Comparison of ENCODE assay signal across 13 cellular contexts in the genomic region with DNA sequence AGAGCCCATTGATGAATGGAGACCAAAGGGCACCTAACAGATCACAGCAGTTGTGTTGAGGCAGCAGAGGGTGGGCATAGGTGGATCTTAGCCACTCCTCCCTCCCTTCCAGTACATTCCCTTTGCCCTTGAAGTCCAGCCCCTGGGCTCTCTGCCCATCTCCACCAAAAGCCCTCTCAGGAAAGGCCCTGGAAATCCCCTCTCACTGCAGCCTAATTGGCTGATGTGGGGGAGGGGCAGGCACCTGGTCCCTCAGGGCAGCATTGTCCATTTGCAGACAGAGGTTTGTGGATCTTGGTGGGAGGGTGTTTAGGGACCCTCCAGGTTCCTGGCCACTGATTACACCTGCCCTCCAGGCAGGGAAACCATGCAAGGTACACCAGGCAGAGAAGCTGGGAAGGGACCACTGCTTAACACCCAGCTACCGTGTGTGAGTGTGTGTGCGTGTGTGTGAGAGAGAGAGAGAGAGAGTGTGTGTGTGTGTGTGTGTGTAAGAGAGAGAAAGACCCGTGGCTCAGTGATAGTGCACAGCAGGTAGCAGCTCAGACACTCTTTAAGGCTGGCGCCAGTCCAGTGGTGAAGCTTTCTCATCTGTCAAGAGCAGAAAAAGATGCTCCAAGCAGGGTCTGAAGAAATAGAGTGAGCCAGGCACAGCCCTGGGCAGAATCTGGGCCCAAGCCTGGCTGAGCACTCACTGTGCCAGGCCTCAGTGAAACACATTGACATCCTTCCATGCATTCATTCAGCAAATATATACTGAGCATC.
A peak's percentile ranks its signal among the peaks of the same experiment; 100 is the strongest.
DNase-seq lines count a peak whose midpoint lies in the region; ATAC-seq and TF ChIP-seq lines count a peak whose summit lies in the region.
"Had no signal": no experiment of that assay in that cellular context is flagged by ENCODE, and none has a peak within 500 bp of the region (broad histone marks: within the 10 kb centered on the region; RNA-seq: fewer than 3 reads in every experiment).

No MANE protein-coding gene starts in this region.

- 55% methylated on average over 4 of the region's 4 CpGs for WGBS in esophagus muscularis mucosa

- H3K9me2 ChIP-seq in GM23338 (ENCODE audit: insufficient read depth) = no peaks in the 10 kb centered on the region

- H3K4me3 Mint-ChIP-seq in GM23338 = no peak overlapping the region
- H3K4me3 Mint-ChIP-seq: activated CD8-positive, alpha-beta memory T cell treated with anti-CD3 and anti-CD28 coated beads, Interleukin-2, amount 10 ng/mL, durations not matched to agents 7 days and 5 days; dendritic cell treated with granulocyte-macrophage colony-stimulating factor and Interleukin-4, amounts not matched to agents 40 ng/mL and 50 ng/mL, for 4 days had no signal

- BruUV-seq in A673 (replicated peaks; lab: Mats Ljungman, UMichigan) = no TSS peak

- no peak overlapping the region for H3K4me2 ChIP-seq in GM23338

- POLR2A ChIA-PET in A673 (lab: Charles Lee; ENCODE audit: low non-redundant PET) = no interaction called here

- H3K27me3 ChIP-seq in A673 (replicated peaks; ENCODE audit: insufficient read depth, low read depth, low read length, poor library complexity) = no peaks in the 10 kb centered on the region
- H3K27me3 ChIP-seq in GM23338 (ENCODE audit: insufficient read depth) = no peaks in the 10 kb centered on the region
- peaks cover 0 to 56% (median 3%) of the 10 kb centered on the region in 4 donors for H3K27me3 ChIP-seq in esophagus muscularis mucosa
- H3K27me3 ChIP-seq in WERI-Rb-1 (ENCODE audit: insufficient read depth, low read depth, severe bottlenecking) = no peaks in the 10 kb centered on the region

- H3K4me3 ChIP-seq in A673 (ENCODE audit: low read depth, low read length, poor library complexity, severe bottlenecking) (no peak overlapping the region), GM23338 (no peak overlapping the region), esophagus muscularis mucosa (no peak overlapping the region), WERI-Rb-1 (ENCODE audit: low read depth, low read length) (no peak overlapping the region)

- peaks cover 8% of the 10 kb centered on the region for H3K4me1 Mint-ChIP-seq in GM23338
- H3K4me1 Mint-ChIP-seq: activated CD8-positive, alpha-beta memory T cell treated with anti-CD3 and anti-CD28 coated beads, Interleukin-2, amount 10 ng/mL, durations not matched to agents 7 days and 5 days had no signal

- H3K9me3 ChIP-seq in A673 (ENCODE audit: low read depth, low read length, poor library complexity, severe bottlenecking) (no peaks in the 10 kb centered on the region), esophagus muscularis mucosa (no peaks in the 10 kb centered on the region), WERI-Rb-1 (ENCODE audit: severe bottlenecking) (no peaks in the 10 kb centered on the region)

- TF ChIP-seq EP300 in esophagus muscularis mucosa (IDR thresholded peaks at IDR 0.05) = no peak

- peaks cover 6% of the 10 kb centered on the region for H3K27me3 Mint-ChIP-seq in GM23338 (ENCODE audit: insufficient read depth, low read depth, poor library complexity)

- H3K79me2 ChIP-seq in GM23338 (replicated peaks; ENCODE audit: insufficient read depth) = no peaks in the 10 kb centered on the region

- peak; percentile 40 for DNase-seq in A673 (ENCODE audit: low spot score)
- DNase-seq in GM23338 (ENCODE audit: low spot score) = peak; percentile 38
- peak; percentile 56 for DNase-seq in NCI-H345 (lab: John Stamatoyannopoulos, UW)
- peak; percentile 34 for DNase-seq in iPS-NIHi7 (ENCODE audit: extremely low spot score)
- no peak for DNase-seq in NCI-H1048 (lab: John Stamatoyannopoulos, UW)
- DNase-seq in esophagus muscularis mucosa (ENCODE audit: extremely low spot score) = no peak
- DNase-seq in KG1 (lab: John Stamatoyannopoulos, UW) = no peak
- DNase-seq in WERI-Rb-1 = no peak
- DNase-seq: activated CD8-positive, alpha-beta memory T cell treated with anti-CD3 and anti-CD28 coated beads, Interleukin-2, amount 10 ng/mL, durations not matched to agents 7 days and 5 days; activated gamma-delta T cell; NCI-H146; stimulated activated CD4-positive, alpha-beta T cell treated with anti-CD3 and anti-CD28 coated beads, Interleukin-12 subunit alpha, Interleukin-12 subunit beta, amount 100 ng/mL, for 4 hours had no signal

- TF ChIP-seq POLR2A in esophagus muscularis mucosa (IDR thresholded peaks at IDR 0.05; ENCODE audit: low read depth) = no peak

- H3K36me3 Mint-ChIP-seq in GM23338 (ENCODE audit: low read depth) = peaks cover 8% of the 10 kb centered on the region; the same call in 2 of the 3 replicates

- TF ChIP-seq CTCF in A673 (conservative IDR thresholded peaks at IDR 0.05; ENCODE audit: low read depth, low read length) (no peak), GM23338 (conservative IDR thresholded peaks at IDR 0.05; ENCODE audit: low read depth in 2 of 2) (no peak), esophagus muscularis mucosa (IDR thresholded peaks at IDR 0.05) (no peak), WERI-Rb-1 (IDR thresholded peaks at IDR 0.05; ENCODE audit: low read depth, low read length) (no peak)

- H3K4me1 ChIP-seq in A673 (ENCODE audit: insufficient read depth, low read length, poor library complexity, severe bottlenecking) (peaks cover 9% of the 10 kb centered on the region), GM23338 (ENCODE audit: insufficient read depth) (no peaks in the 10 kb centered on the region), esophagus muscularis mucosa (peaks cover 0 to 7% (median 6%) of the 10 kb centered on the region in 4 donors)

- H3F3A ChIP-seq in GM23338 (replicated peaks; ENCODE audit: low read depth) = no peaks in the 10 kb centered on the region

- H3K9me3 Mint-ChIP-seq in GM23338 = peaks cover 18% of the 10 kb centered on the region
- H3K9me3 Mint-ChIP-seq: dendritic cell treated with granulocyte-macrophage colony-stimulating factor and Interleukin-4, amounts not matched to agents 40 ng/mL and 50 ng/mL, for 4 days had no signal

- no peak overlapping the region; the same call in 1 of the 2 replicates for H3K27ac Mint-ChIP-seq in GM23338
- H3K27ac Mint-ChIP-seq: activated CD8-positive, alpha-beta memory T cell treated with anti-CD3 and anti-CD28 coated beads, Interleukin-2, amount 10 ng/mL, durations not matched to agents 7 days and 5 days; dendritic cell treated with granulocyte-macrophage colony-stimulating factor and Interleukin-4, amounts not matched to agents 40 ng/mL and 50 ng/mL, for 4 days had no signal

- H3K27ac ChIP-seq in A673 (ENCODE audit: low read depth, low read length, poor library complexity, severe bottlenecking) (no peak overlapping the region), GM23338 (ENCODE audit: low read depth) (no peak overlapping the region), esophagus muscularis mucosa (replicated peaks in 1 of 4) (no peak overlapping the region), WERI-Rb-1 (no peak overlapping the region)

- intact Hi-C loops in A673 (cut with micrococcal nuclease; ENCODE audit: unreplicated experiment) (no loop called here), esophagus muscularis mucosa (cut with DNase I) (no loop called here)

- ATAC-seq in GM23338 = peak; percentile 58
- ATAC-seq: activated CD8-positive, alpha-beta memory T cell treated with anti-CD3 and anti-CD28 coated beads, Interleukin-2, amount 10 ng/mL, durations not matched to agents 7 days and 5 days had no signal

- H3K36me3 ChIP-seq in A673 (ENCODE audit: insufficient read depth, low read length, poor library complexity, severe bottlenecking) (no peaks in the 10 kb centered on the region), GM23338 (ENCODE audit: insufficient read depth) (no peaks in the 10 kb centered on the region), esophagus muscularis mucosa (no peaks in the 10 kb centered on the region), WERI-Rb-1 (no peaks in the 10 kb centered on the region)

- no peaks in the 10 kb centered on the region for H4K20me1 ChIP-seq in GM23338 (replicated peaks; ENCODE audit: insufficient read depth)

- CTCF ChIA-PET in A673 (lab: Charles Lee) = no interaction called here

- H2AFZ ChIP-seq in GM23338 = no peak overlapping the region

TF ChIP-seq in GM23338, 12 proteins besides CTCF, POLR2A, EP300 and RAD21 (continues in another document):
- TF ChIP-seq EZH2phosphoT487 (IDR thresholded peaks at IDR 0.05; ENCODE audit: unreplicated experiment) (no peak), STAT1 (IDR thresholded peaks at IDR 0.05; ENCODE audit: unreplicated experiment) (no peak), POLR2AphosphoS5 (IDR thresholded peaks at IDR 0.05; ENCODE audit: low read depth) (no peak)
- TF ChIP-seq, protein P1, sequence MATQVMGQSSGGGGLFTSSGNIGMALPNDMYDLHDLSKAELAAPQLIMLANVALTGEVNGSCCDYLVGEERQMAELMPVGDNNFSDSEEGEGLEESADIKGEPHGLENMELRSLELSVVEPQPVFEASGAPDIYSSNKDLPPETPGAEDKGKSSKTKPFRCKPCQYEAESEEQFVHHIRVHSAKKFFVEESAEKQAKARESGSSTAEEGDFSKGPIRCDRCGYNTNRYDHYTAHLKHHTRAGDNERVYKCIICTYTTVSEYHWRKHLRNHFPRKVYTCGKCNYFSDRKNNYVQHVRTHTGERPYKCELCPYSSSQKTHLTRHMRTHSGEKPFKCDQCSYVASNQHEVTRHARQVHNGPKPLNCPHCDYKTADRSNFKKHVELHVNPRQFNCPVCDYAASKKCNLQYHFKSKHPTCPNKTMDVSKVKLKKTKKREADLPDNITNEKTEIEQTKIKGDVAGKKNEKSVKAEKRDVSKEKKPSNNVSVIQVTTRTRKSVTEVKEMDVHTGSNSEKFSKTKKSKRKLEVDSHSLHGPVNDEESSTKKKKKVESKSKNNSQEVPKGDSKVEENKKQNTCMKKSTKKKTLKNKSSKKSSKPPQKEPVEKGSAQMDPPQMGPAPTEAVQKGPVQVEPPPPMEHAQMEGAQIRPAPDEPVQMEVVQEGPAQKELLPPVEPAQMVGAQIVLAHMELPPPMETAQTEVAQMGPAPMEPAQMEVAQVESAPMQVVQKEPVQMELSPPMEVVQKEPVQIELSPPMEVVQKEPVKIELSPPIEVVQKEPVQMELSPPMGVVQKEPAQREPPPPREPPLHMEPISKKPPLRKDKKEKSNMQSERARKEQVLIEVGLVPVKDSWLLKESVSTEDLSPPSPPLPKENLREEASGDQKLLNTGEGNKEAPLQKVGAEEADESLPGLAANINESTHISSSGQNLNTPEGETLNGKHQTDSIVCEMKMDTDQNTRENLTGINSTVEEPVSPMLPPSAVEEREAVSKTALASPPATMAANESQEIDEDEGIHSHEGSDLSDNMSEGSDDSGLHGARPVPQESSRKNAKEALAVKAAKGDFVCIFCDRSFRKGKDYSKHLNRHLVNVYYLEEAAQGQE (IDR thresholded peaks at IDR 0.05; ENCODE audit: unreplicated experiment) = no peak

Comparison
In these comparisons a context has a peak if more than half of its experiments do, and no peak if none do; other contexts are left out.
1. DNase-seq: peak in A673 (single experiment), GM23338 (single experiment), NCI-H345 (single experiment) and iPS-NIHi7 (single experiment); none in NCI-H1048 (single experiment), esophagus muscularis mucosa (single experiment), KG1 (single experiment) and WERI-Rb-1 (single experiment).